19 cellular contexts compared by ENCODE assay signal in the genomic region with DNA sequence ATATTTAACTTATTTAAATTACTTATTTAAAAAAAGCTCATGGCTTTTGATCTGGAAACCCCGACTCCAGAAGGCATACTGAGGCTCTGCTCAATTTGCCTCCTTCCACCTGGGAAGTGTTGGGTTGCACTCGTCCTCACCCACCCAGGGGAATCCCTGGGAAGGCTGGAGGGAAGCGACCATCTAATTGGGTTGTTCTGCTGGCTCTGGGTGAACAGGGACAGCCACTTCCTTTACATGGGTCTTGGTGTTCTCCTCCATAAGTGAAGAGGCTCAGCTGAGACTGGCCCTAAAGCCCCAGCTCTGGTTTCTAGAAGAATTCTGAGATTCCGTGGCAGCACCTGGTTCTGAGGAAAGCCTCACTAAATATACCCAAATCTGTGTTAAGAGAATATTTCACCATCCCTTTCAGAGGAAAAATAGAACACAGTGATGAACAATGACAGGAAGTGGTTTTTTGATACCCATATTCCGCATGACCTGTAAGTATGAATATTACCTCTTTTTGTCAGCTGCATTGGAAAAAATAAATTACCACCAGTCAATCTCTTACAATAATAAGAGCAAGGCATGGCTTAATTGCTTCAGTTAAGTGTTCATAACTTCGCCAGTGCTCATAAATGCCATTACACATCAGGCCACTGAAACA.
"Had no signal": no experiment of that assay in that cellular context is flagged by ENCODE, and none has a peak within 500 bp of the region (broad histone marks: within the 10 kb centered on the region; RNA-seq: fewer than 3 reads in every experiment).

No MANE protein-coding gene starts in this region.

- H3K27ac Mint-ChIP-seq: brain; naive thymus-derived CD4-positive, alpha-beta T cell; stimulated activated naive B cell treated with anti-CD40 and anti-IgM and Interleukin-4, amounts not matched to agents 10 μg/mL and 1 μg/mL and 100 μg/mL, for 72 hours had no signal

- H3K9me3 ChIP-seq: upper lobe of right lung had no signal

- H3K36me3 ChIP-seq: left ventricle myocardium inferior, sigmoid colon, upper lobe of right lung had no signal

- H3K27me3 ChIP-seq: hepatocyte, upper lobe of right lung had no signal

- DNase-seq: activated CD4-positive, alpha-beta T cell treated with anti-CD3 and anti-CD28 coated beads for 1 hour; activated CD4-positive, alpha-beta T cell treated with anti-CD3 and anti-CD28 coated beads, Interleukin-2, amount 50 U/mL, for 4 hours; activated T-cell treated with anti-CD3 and anti-CD28 coated beads, Interleukin-2, amount 50 U/mL, for 1 hour; aorta; effector CD4-positive, alpha-beta T cell; glutamatergic neuron; left ventricle myocardium inferior; occipital lobe; posterior cingulate gyrus; retina; stimulated activated CD4-positive, alpha-beta T cell treated with anti-CD3 and anti-CD28 coated beads, Interleukin-2, amount 100 ng/mL, for 48 hours; stimulated activated CD8-positive, alpha-beta memory T cell treated with anti-CD3 and anti-CD28 coated beads, Interleukin-4, amount 100 ng/mL, for 48 hours; stimulated activated naive B cell treated with anti-CD40 and anti-IgM and Interleukin-4, amounts not matched to agents 10 μg/mL and 1 μg/mL and 100 μg/mL, for 72 hours; T-helper 9 cell; upper lobe of right lung had no signal

- H3K36me3 Mint-ChIP-seq: brain; stimulated activated naive B cell treated with anti-CD40 and anti-IgM and Interleukin-4, amounts not matched to agents 10 μg/mL and 1 μg/mL and 100 μg/mL, for 72 hours had no signal

- H3K4me1 ChIP-seq: left ventricle myocardium inferior, sigmoid colon, upper lobe of right lung had no signal

- ATAC-seq: naive thymus-derived CD4-positive, alpha-beta T cell; stimulated activated naive B cell treated with anti-CD40 and anti-IgM and Interleukin-4, amounts not matched to agents 10 μg/mL and 1 μg/mL and 100 μg/mL, for 72 hours; upper lobe of right lung had no signal

- H3K4me3 ChIP-seq: hepatocyte, left ventricle myocardium inferior, sigmoid colon, upper lobe of right lung had no signal

- H3K27ac ChIP-seq: hepatocyte, left ventricle myocardium inferior, sigmoid colon, upper lobe of right lung had no signal
